8 cellular contexts compared by ENCODE assay signal in the genomic region with DNA sequence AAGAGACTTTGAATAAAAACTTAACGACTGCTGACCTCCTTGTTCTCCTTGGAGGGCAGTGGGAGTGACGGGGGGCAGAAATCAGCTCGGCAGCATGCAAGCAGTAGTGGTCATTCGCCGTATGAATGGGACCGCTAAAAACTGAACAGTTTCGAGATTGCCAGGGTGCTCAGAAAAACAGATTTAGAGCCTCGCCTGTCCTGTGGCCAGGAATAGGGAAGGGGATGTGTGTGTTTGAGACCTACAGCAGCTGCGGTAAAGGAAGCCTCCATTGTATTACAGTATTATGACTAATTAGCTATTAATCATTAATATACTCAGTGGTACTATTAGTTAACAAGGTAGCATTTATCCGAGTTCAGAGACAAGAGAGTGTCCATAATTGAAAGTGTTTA. TPM values are rescaled to one million over a fixed set of nuclear protein-coding genes. Genes with fewer than 3 reads are reported as not detected.
DNase-seq lines count a peak whose midpoint lies in the region; ATAC-seq and TF ChIP-seq lines count a peak whose summit lies in the region.

No MANE protein-coding gene starts in this region.

- peak overlapping the region; percentile 67 for H3K4me3 ChIP-seq in CD4-positive, CD25-positive, alpha-beta regulatory T cell (ENCODE audit: low read depth, low read length)
- peak overlapping the region; percentile 79 for H3K4me3 ChIP-seq in Karpas-422 (ENCODE audit: low read length)
- H3K4me3 ChIP-seq in neutrophil (ENCODE audit: low read depth in 1 of 2, low read length in 1 of 2) = peak overlapping the region; percentile 84 to 95

- H3K4me2 ChIP-seq in Karpas-422 (ENCODE audit: low read depth, low read length, poor library complexity, severe bottlenecking) = peak overlapping the region; percentile 93

- H3K9ac ChIP-seq in Karpas-422 (ENCODE audit: low read length) = peak overlapping the region; percentile 76

- no peaks in the 10 kb centered on the region for H3K27me3 Mint-ChIP-seq in CD4-positive, CD25-positive, alpha-beta regulatory T cell
- H3K27me3 Mint-ChIP-seq in effector memory CD8-positive, alpha-beta T cell = no peaks in the 10 kb centered on the region

- peaks cover 4% of the 10 kb centered on the region for H3K36me3 Mint-ChIP-seq in CD4-positive, CD25-positive, alpha-beta regulatory T cell
- H3K36me3 Mint-ChIP-seq in effector memory CD8-positive, alpha-beta T cell (ENCODE audit: insufficient read depth) = peaks cover 25% of the 10 kb centered on the region

- H3K9me3 ChIP-seq in CD4-positive, CD25-positive, alpha-beta regulatory T cell (ENCODE audit: control insufficient read depth in 2 of 2, low read length in 2 of 2) = no peaks in the 10 kb centered on the region
- H3K9me3 ChIP-seq in Karpas-422 (ENCODE audit: low read length) = no peaks in the 10 kb centered on the region
- H3K9me3 ChIP-seq in neutrophil = no peaks in the 10 kb centered on the region

- H3K4me3 Mint-ChIP-seq in CD4-positive, CD25-positive, alpha-beta regulatory T cell = peak overlapping the region; percentile 57 to 95 (median 88)
- H3K4me3 Mint-ChIP-seq in effector memory CD8-positive, alpha-beta T cell = peak overlapping the region; percentile 81 to 84

- H3K79me2 ChIP-seq in Karpas-422 (ENCODE audit: low read length) = peaks cover 39% of the 10 kb centered on the region

- H3K36me3 ChIP-seq in CD4-positive, CD25-positive, alpha-beta regulatory T cell (ENCODE audit: control insufficient read depth, insufficient read depth, low read length) = no peaks in the 10 kb centered on the region
- no peaks in the 10 kb centered on the region for H3K36me3 ChIP-seq in Karpas-422 (ENCODE audit: insufficient read depth, low read length)
- H3K36me3 ChIP-seq in neutrophil = peaks cover under 1% of the 10 kb centered on the region

- intact Hi-C loops in posterior vena cava (cut with DNase I) = no loop called here

- H3K27me3 ChIP-seq in CD4-positive, CD25-positive, alpha-beta regulatory T cell (ENCODE audit: control insufficient read depth, insufficient read depth, low read length) = no peaks in the 10 kb centered on the region
- H3K27me3 ChIP-seq in Karpas-422 (ENCODE audit: low read length) (no peaks in the 10 kb centered on the region), neutrophil (no peaks in the 10 kb centered on the region)

- peaks cover 41% of the 10 kb centered on the region for H3K4me1 ChIP-seq in CD4-positive, CD25-positive, alpha-beta regulatory T cell (ENCODE audit: control insufficient read depth, insufficient read depth, low read length, poor library complexity, severe bottlenecking)
- H3K4me1 ChIP-seq in Karpas-422 (ENCODE audit: low read length) (peaks cover 45% of the 10 kb centered on the region), neutrophil (ENCODE audit: control insufficient read depth in 1 of 2, insufficient read depth in 1 of 2, low read depth in 1 of 2, low read length in 1 of 2) (peaks cover 28 to 34% of the 10 kb centered on the region in 2 experiments)

- peak overlapping the region; percentile 88 for H2AFZ ChIP-seq in Karpas-422 (ENCODE audit: low read length)

- DNase-seq in CD4-positive, CD25-positive, alpha-beta regulatory T cell = no peak
- DNase-seq in Karpas-422 (peak; percentile 58), posterior vena cava (ENCODE audit: low spot score) (no peak), iPS-NIHi7 (ENCODE audit: extremely low spot score) (no peak)
- DNase-seq in effector memory CD8-positive, alpha-beta T cell = no peak
- DNase-seq in stimulated activated naive CD4-positive, alpha-beta T cell treated with Interleukin-2 at 50 U/mL for 16 hours (lab: John Stamatoyannopoulos, UW) = no peak

- peaks cover 25% of the 10 kb centered on the region for H4K20me1 ChIP-seq in Karpas-422 (ENCODE audit: insufficient read depth, low read depth, low read length)

- no peaks in the 10 kb centered on the region for H3K9me2 ChIP-seq in Karpas-422 (replicated peaks; ENCODE audit: insufficient read depth, low read length)

- no peak for TF ChIP-seq CTCF in neutrophil (IDR thresholded peaks at IDR 0.05)

- no peak for ATAC-seq in CD4-positive, CD25-positive, alpha-beta regulatory T cell (ENCODE audit: low read depth in 2 of 2)
- ATAC-seq in effector memory CD8-positive, alpha-beta T cell (replicated peaks) = no peak
- no peak for ATAC-seq in HG03469 (IDR thresholded peaks at IDR 0.05; ENCODE audit: unreplicated experiment)

- H3K27ac Mint-ChIP-seq in CD4-positive, CD25-positive, alpha-beta regulatory T cell = peak overlapping the region; percentile 87 to 96 (median 93)
- peak overlapping the region; percentile 86 to 93 for H3K27ac Mint-ChIP-seq in effector memory CD8-positive, alpha-beta T cell

- peaks cover 0 to 1% (median 0%) of the 10 kb centered on the region in 7 donors for H3K9me3 Mint-ChIP-seq in CD4-positive, CD25-positive, alpha-beta regulatory T cell
- no peaks in the 10 kb centered on the region for H3K9me3 Mint-ChIP-seq in effector memory CD8-positive, alpha-beta T cell

- peak overlapping the region; percentile 69 for H3K27ac ChIP-seq in CD4-positive, CD25-positive, alpha-beta regulatory T cell (ENCODE audit: insufficient read depth, low read length, poor library complexity, severe bottlenecking)
- peak overlapping the region; percentile 50 for H3K27ac ChIP-seq in Karpas-422 (ENCODE audit: low read length)
- H3K27ac ChIP-seq in neutrophil = peak overlapping the region; percentile 98

- H3K4me1 Mint-ChIP-seq in CD4-positive, CD25-positive, alpha-beta regulatory T cell = peaks cover 23 to 50% (median 42%) of the 10 kb centered on the region in 4 donors
- peaks cover 52 to 58% of the 10 kb centered on the region in 2 donors for H3K4me1 Mint-ChIP-seq in effector memory CD8-positive, alpha-beta T cell (ENCODE audit: low read depth in 2 of 2)

RNA-seq across cellular contexts. Expression of a gene that starts 0.7 kb away (rescaled TPM):
- 34.4 TPM for total RNA-seq in CD4-positive, CD25-positive, alpha-beta regulatory T cell
- polyA plus RNA-seq in CD4-positive, CD25-positive, alpha-beta regulatory T cell = 10 to 100 TPM in 3 of 4 donors, 1 to 10 TPM in 1; 8.9 to 22.3 (median 14.9) TPM
- 47.7 and 84.1 TPM in 2 replicates for total RNA-seq in Karpas-422 (2014; rRNA removed; shearing (Covaris generic); ENCODE audit: low replicate concordance)
- total RNA-seq in posterior vena cava = 10 to 100 TPM; 39.0 to 40.9 TPM

RNA-seq across cellular contexts. Expression of a gene that starts 52.0 kb away (rescaled TPM):
- 47.8 TPM for total RNA-seq in CD4-positive, CD25-positive, alpha-beta regulatory T cell
- 100 to 1,000 TPM; 133 to 160 (median 137) TPM for polyA plus RNA-seq in CD4-positive, CD25-positive, alpha-beta regulatory T cell
- total RNA-seq in Karpas-422 (2014; rRNA removed; shearing (Covaris generic); ENCODE audit: low replicate concordance) = 91.5 and 130 TPM in 2 replicates
- 100 to 1,000 TPM; 102 to 111 TPM for total RNA-seq in posterior vena cava
